ENCODE assay signal across 8 cellular contexts in the genomic region with DNA sequence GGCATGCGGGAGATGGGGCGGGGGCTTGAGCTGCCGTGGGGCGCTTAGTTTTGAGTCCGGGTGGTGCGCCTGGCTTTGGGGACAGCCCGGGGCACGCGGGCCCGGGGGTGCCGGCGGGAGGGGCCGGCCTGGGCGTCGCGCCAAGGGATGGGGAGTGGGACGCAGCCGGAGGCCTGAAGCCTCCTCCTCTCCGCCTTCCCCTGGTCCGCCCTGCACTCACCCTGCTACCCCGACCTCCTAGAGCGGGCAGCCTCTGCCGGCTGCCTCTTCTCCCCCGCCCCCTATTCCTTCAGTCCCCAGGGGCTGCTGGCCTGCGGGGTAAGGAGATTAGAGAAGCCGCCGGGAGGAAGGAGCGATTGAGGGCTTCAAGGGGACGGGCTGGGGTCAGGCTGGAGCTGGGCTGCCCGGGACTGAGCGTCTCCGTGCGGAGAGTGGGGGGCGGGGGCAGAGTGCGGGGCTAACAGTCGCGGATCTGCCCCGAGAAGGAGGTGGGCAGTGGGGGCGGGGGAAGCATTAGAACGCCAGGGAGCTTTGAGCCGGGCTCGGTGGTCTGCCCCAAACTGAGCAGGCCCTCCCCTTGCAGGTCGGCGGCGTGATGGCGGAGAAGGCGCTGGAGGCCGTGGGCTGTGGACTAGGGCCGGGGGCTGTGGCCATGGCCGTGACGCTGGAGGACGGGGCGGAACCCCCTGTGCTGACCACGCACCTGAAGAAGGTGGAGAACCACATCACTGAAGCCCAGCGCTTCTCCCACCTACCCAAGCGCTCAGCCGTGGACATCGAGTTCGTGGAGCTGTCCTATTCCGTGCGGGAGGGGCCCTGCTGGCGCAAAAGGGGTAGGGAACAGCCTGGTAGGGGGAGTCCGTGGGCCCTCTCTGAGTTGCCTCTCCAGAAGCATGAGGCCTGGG. TPM values are rescaled to one million over a fixed set of nuclear protein-coding genes. Genes with fewer than 3 reads are reported as not detected.
DNase-seq lines count a peak whose midpoint lies in the region; ATAC-seq and TF ChIP-seq lines count a peak whose summit lies in the region.

No MANE protein-coding gene starts in this region.

- peak overlapping the region; percentile 27; the same call in 1 of the 2 replicates for H3K4me3 ChIP-seq in GM08714 (ENCODE audit: low read length)
- peak overlapping the region; percentile 63 to 64 for H3K4me3 ChIP-seq in Panc1 (ENCODE audit: low read depth in 2 of 2, low read length in 2 of 2)
- peak overlapping the region; percentile 68 for H3K4me3 ChIP-seq in fibroblast of the aortic adventitia (ENCODE audit: low read depth, low read length)
- H3K4me3 ChIP-seq in prostate gland: peak overlapping the region; percentile 41 to 50

- CTCF ChIA-PET in Panc1 (lab: Charles Lee): interaction anchor here (1.0 kb wide), 1 partner anchor 40 kb away, joined by 3 read pairs; no protein-coding TSS in a partner anchor

- in situ Hi-C loops in Panc1 (cut with HindIII; ENCODE audit: low pct_unique_long_range_greater_than_20kb, low sequenced_read_pairs): no loop called here

- no TSS peak for BruUV-seq in Panc1 (replicated peaks; lab: Mats Ljungman, UMichigan)

- H3K9me3 ChIP-seq in Panc1 (ENCODE audit: control insufficient read depth, insufficient read depth, low read depth, low read length) (no peaks in the 10 kb centered on the region), prostate gland (no peaks in the 10 kb centered on the region)

- DNase-seq in Panc1 (ENCODE audit: low read depth, low spot score) (no peak), fibroblast of the aortic adventitia (ENCODE audit: low read depth) (no peak), prostate gland (ENCODE audit: low spot score) (no peak), HT-29 (ENCODE audit: low spot score) (no peak)

- POLR2A ChIA-PET in Panc1 (lab: Charles Lee): no interaction called here

- H3K27me3 ChIP-seq in Panc1 (ENCODE audit: control insufficient read depth, insufficient read depth, low read length) (no peaks in the 10 kb centered on the region), prostate gland (replicated peaks; ENCODE audit: insufficient read depth) (no peaks in the 10 kb centered on the region)

- TF ChIP-seq POLR2A in prostate gland (IDR thresholded peaks at IDR 0.05): no peak

- H3K27ac ChIP-seq in Panc1 (ENCODE audit: low read length): no peak overlapping the region
- H3K27ac ChIP-seq in prostate gland: no peak overlapping the region

- no peak for TF ChIP-seq CTCF in Panc1 (IDR thresholded peaks at IDR 0.05)
- no peak for TF ChIP-seq CTCF in fibroblast of the aortic adventitia (IDR thresholded peaks at IDR 0.05; ENCODE audit: insufficient read depth, low read length)
- TF ChIP-seq CTCF in prostate gland (IDR thresholded peaks at IDR 0.05): no peak

- WGBS in prostate gland: 21% methylated on average over 58 of the region's 63 CpGs

- intact Hi-C loops in Panc1 (cut with micrococcal nuclease; ENCODE audit: unreplicated experiment) (loop anchor here (5.0 kb wide), 1 partner anchor 173 kb away; no protein-coding TSS in a partner anchor), prostate gland (cut with DNase I) (no loop called here)

- H3K4me1 ChIP-seq in Panc1 (ENCODE audit: control insufficient read depth, insufficient read depth, low read length) (peaks cover 5% of the 10 kb centered on the region; the same call in 1 of the 2 replicates), prostate gland (replicated peaks) (no peaks in the 10 kb centered on the region)

- ATAC-seq in Panc1 (no peak), GM18909 (IDR thresholded peaks at IDR 0.05; ENCODE audit: poor library complexity, unreplicated experiment) (no peak), GM19351 (IDR thresholded peaks at IDR 0.05; ENCODE audit: unreplicated experiment) (no peak), HG03565 (IDR thresholded peaks at IDR 0.05; ENCODE audit: unreplicated experiment) (no peak)

- H3K36me3 ChIP-seq in Panc1 (ENCODE audit: control insufficient read depth, insufficient read depth, low read length): no peaks in the 10 kb centered on the region
- H3K36me3 ChIP-seq in prostate gland: no peaks in the 10 kb centered on the region

RNA-seq across cellular contexts. Expression of a gene that starts 0.8 kb away (rescaled TPM):
- total RNA-seq in Panc1 (2021; ENCODE audit: unreplicated experiment) (0.39 TPM), fibroblast of the aortic adventitia (ENCODE audit: low replicate concordance) (0.08 TPM in 1 of 2 replicates, not detected in the other), prostate gland (under 1 TPM in 1 of 2 donors, not detected in 1; 0.85 TPM)
- polyA plus RNA-seq in Panc1 (2012; ENCODE audit: insufficient read length): 0.76 TPM
- not detected in 2 replicates for total RNA-seq in HT-29 (2014; rRNA removed; shearing (Covaris generic))

RNA-seq across cellular contexts. Expression of a gene that starts 18.9 kb away (rescaled TPM):
- 25.2 TPM for total RNA-seq in Panc1 (2021; ENCODE audit: unreplicated experiment)
- 29.2 TPM for polyA plus RNA-seq in Panc1 (2012; ENCODE audit: insufficient read length)
- total RNA-seq in fibroblast of the aortic adventitia (ENCODE audit: low replicate concordance): 16.5 and 18.3 TPM in 2 replicates
- total RNA-seq in prostate gland: 10 to 100 TPM; 18.8 to 26.1 TPM
- 13.1 and 21.1 TPM in 2 replicates for total RNA-seq in HT-29 (2014; rRNA removed; shearing (Covaris generic))

RNA-seq across cellular contexts. Expression of a gene that starts 28.2 kb away (rescaled TPM):
- total RNA-seq in Panc1 (2021; ENCODE audit: unreplicated experiment) (52.7 TPM), fibroblast of the aortic adventitia (ENCODE audit: low replicate concordance) (8.7 and 19.1 TPM in 2 replicates), prostate gland (10 to 100 TPM; 22.1 to 41.7 TPM)
- 34.0 TPM for polyA plus RNA-seq in Panc1 (2012; ENCODE audit: insufficient read length)
- 15.5 and 16.9 TPM in 2 replicates for total RNA-seq in HT-29 (2014; rRNA removed; shearing (Covaris generic))

RNA-seq across cellular contexts. Expression of a gene that starts 35.7 kb away (rescaled TPM):
- total RNA-seq in Panc1 (2021; ENCODE audit: unreplicated experiment): 0.23 TPM
- polyA plus RNA-seq in Panc1 (2012; ENCODE audit: insufficient read length): not detected
- total RNA-seq in fibroblast of the aortic adventitia (ENCODE audit: low replicate concordance): not detected in 2 replicates
- total RNA-seq in prostate gland: not detected
- 1.8 TPM in 2 replicates for total RNA-seq in HT-29 (2014; rRNA removed; shearing (Covaris generic))

RNA-seq across cellular contexts. Expression of a gene that starts 42.5 kb away (rescaled TPM):
- total RNA-seq in Panc1 (2021; ENCODE audit: unreplicated experiment): 10.1 TPM
- polyA plus RNA-seq in Panc1 (2012; ENCODE audit: insufficient read length): 11.3 TPM
- 2.6 and 4.9 TPM in 2 replicates for total RNA-seq in fibroblast of the aortic adventitia (ENCODE audit: low replicate concordance)
- total RNA-seq in prostate gland: 1 to 10 TPM; 5.1 to 9.0 TPM
- 31.9 and 40.4 TPM in 2 replicates for total RNA-seq in HT-29 (2014; rRNA removed; shearing (Covaris generic))
